ENCODE assay signal across 1 cellular context in the genomic region with DNA sequence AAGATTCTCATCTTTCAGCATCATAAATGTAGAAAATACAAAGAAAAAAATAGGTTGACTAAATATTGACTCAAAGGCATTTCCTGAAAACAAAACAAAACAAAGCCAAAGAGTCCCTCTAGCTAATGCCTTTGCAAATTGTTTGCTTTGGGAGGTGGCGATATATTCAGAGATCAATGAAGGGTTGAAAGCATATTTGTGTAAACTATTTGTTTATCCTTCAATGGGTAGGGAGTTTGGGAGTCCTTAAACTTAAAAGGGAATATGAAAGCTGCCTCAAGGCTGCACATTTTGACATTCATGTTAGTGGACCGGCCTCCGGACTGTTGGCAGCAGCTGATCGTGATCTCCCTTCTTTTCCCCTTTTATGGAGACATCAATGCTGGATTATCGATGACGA.
TF ChIP-seq lines count a peak whose summit lies in the region.

No MANE protein-coding gene starts in this region.

TF ChIP-seq in HepG2, 621 proteins besides CTCF, POLR2A, EP300 and RAD21 (continued from another document and continues in another):
- TF ChIP-seq, protein P1, sequence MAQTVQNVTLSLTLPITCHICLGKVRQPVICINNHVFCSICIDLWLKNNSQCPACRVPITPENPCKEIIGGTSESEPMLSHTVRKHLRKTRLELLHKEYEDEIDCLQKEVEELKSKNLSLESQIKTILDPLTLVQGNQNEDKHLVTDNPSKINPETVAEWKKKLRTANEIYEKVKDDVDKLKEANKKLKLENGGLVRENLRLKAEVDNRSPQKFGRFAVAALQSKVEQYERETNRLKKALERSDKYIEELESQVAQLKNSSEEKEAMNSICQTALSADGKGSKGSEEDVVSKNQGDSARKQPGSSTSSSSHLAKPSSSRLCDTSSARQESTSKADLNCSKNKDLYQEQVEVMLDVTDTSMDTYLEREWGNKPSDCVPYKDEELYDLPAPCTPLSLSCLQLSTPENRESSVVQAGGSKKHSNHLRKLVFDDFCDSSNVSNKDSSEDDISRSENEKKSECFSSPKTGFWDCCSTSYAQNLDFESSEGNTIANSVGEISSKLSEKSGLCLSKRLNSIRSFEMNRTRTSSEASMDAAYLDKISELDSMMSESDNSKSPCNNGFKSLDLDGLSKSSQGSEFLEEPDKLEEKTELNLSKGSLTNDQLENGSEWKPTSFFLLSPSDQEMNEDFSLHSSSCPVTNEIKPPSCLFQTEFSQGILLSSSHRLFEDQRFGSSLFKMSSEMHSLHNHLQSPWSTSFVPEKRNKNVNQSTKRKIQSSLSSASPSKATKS (CRISPR knock-in tag; IDR thresholded peaks at IDR 0.05) = no peak
- TF ChIP-seq PCBP2 (optimal IDR thresholded peaks at IDR 0.05; ENCODE audit: low read depth, low read length, poor library complexity, severe bottlenecking) = no peak
- TF ChIP-seq, protein P2, sequence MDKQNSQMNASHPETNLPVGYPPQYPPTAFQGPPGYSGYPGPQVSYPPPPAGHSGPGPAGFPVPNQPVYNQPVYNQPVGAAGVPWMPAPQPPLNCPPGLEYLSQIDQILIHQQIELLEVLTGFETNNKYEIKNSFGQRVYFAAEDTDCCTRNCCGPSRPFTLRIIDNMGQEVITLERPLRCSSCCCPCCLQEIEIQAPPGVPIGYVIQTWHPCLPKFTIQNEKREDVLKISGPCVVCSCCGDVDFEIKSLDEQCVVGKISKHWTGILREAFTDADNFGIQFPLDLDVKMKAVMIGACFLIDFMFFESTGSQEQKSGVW (CRISPR knock-in tag; IDR thresholded peaks at IDR 0.05; ENCODE audit: borderline replicate concordance) = no peak
- peak; percentile 46; the same call in 1 of the 2 replicates for TF ChIP-seq NR2F2 (IDR thresholded peaks at IDR 0.05; ENCODE audit: borderline replicate concordance, low read depth)
- peak; percentile 81 for TF ChIP-seq FOXA3 (CRISPR knock-in tag; IDR thresholded peaks at IDR 0.05)
- no peak for TF ChIP-seq TBL1XR1 (IDR thresholded peaks at IDR 0.05; ENCODE audit: borderline replicate concordance, low read length, partially characterized antibody)
- TF ChIP-seq ZNF441 (CRISPR knock-in tag; IDR thresholded peaks at IDR 0.05; ENCODE audit: borderline replicate concordance) = no peak
- no peak for TF ChIP-seq PAF1 (CRISPR knock-in tag; IDR thresholded peaks at IDR 0.05)
- TF ChIP-seq, protein P3, sequence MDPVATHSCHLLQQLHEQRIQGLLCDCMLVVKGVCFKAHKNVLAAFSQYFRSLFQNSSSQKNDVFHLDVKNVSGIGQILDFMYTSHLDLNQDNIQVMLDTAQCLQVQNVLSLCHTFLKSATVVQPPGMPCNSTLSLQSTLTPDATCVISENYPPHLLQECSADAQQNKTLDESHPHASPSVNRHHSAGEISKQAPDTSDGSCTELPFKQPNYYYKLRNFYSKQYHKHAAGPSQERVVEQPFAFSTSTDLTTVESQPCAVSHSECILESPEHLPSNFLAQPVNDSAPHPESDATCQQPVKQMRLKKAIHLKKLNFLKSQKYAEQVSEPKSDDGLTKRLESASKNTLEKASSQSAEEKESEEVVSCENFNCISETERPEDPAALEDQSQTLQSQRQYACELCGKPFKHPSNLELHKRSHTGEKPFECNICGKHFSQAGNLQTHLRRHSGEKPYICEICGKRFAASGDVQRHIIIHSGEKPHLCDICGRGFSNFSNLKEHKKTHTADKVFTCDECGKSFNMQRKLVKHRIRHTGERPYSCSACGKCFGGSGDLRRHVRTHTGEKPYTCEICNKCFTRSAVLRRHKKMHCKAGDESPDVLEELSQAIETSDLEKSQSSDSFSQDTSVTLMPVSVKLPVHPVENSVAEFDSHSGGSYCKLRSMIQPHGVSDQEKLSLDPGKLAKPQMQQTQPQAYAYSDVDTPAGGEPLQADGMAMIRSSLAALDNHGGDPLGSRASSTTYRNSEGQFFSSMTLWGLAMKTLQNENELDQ (CRISPR knock-in tag; IDR thresholded peaks at IDR 0.05; ENCODE audit: borderline replicate concordance) = no peak
- peak; percentile 95 for TF ChIP-seq TBX3 (IDR thresholded peaks at IDR 0.05; ENCODE audit: borderline replicate concordance)
- TF ChIP-seq ATF1 (CRISPR knock-in tag; IDR thresholded peaks at IDR 0.05) = no peak
- TF ChIP-seq, protein P4, sequence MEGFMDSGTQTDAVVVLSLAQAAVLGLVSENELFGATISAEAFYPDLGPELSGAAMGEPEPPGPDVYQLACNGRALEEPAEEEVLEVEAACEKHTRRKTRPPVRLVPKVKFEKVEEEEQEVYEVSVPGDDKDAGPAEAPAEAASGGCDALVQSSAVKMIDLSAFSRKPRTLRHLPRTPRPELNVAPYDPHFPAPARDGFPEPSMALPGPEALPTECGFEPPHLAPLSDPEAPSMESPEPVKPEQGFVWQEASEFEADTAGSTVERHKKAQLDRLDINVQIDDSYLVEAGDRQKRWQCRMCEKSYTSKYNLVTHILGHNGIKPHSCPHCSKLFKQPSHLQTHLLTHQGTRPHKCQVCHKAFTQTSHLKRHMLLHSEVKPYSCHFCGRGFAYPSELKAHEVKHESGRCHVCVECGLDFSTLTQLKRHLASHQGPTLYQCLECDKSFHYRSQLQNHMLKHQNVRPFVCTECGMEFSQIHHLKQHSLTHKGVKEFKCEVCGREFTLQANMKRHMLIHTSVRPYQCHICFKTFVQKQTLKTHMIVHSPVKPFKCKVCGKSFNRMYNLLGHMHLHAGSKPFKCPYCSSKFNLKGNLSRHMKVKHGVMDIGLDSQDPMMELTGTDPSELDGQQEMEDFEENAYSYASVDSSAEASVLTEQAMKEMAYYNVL (CRISPR knock-in tag; IDR thresholded peaks at IDR 0.05; ENCODE audit: borderline replicate concordance) = no peak
- TF ChIP-seq NCOA5 (CRISPR knock-in tag; IDR thresholded peaks at IDR 0.05) = no peak
- TF ChIP-seq, protein P5, sequence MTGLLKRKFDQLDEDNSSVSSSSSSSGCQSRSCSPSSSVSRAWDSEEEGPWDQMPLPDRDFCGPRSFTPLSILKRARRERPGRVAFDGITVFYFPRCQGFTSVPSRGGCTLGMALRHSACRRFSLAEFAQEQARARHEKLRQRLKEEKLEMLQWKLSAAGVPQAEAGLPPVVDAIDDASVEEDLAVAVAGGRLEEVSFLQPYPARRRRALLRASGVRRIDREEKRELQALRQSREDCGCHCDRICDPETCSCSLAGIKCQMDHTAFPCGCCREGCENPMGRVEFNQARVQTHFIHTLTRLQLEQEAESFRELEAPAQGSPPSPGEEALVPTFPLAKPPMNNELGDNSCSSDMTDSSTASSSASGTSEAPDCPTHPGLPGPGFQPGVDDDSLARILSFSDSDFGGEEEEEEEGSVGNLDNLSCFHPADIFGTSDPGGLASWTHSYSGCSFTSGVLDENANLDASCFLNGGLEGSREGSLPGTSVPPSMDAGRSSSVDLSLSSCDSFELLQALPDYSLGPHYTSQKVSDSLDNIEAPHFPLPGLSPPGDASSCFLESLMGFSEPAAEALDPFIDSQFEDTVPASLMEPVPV (CRISPR knock-in tag; IDR thresholded peaks at IDR 0.05) = no peak
- no peak for TF ChIP-seq KDM5B (CRISPR knock-in tag; IDR thresholded peaks at IDR 0.05; ENCODE audit: borderline replicate concordance)
- TF ChIP-seq RNF2 (conservative IDR thresholded peaks at IDR 0.05; ENCODE audit: low read depth) = no peak
- TF ChIP-seq, protein P6, sequence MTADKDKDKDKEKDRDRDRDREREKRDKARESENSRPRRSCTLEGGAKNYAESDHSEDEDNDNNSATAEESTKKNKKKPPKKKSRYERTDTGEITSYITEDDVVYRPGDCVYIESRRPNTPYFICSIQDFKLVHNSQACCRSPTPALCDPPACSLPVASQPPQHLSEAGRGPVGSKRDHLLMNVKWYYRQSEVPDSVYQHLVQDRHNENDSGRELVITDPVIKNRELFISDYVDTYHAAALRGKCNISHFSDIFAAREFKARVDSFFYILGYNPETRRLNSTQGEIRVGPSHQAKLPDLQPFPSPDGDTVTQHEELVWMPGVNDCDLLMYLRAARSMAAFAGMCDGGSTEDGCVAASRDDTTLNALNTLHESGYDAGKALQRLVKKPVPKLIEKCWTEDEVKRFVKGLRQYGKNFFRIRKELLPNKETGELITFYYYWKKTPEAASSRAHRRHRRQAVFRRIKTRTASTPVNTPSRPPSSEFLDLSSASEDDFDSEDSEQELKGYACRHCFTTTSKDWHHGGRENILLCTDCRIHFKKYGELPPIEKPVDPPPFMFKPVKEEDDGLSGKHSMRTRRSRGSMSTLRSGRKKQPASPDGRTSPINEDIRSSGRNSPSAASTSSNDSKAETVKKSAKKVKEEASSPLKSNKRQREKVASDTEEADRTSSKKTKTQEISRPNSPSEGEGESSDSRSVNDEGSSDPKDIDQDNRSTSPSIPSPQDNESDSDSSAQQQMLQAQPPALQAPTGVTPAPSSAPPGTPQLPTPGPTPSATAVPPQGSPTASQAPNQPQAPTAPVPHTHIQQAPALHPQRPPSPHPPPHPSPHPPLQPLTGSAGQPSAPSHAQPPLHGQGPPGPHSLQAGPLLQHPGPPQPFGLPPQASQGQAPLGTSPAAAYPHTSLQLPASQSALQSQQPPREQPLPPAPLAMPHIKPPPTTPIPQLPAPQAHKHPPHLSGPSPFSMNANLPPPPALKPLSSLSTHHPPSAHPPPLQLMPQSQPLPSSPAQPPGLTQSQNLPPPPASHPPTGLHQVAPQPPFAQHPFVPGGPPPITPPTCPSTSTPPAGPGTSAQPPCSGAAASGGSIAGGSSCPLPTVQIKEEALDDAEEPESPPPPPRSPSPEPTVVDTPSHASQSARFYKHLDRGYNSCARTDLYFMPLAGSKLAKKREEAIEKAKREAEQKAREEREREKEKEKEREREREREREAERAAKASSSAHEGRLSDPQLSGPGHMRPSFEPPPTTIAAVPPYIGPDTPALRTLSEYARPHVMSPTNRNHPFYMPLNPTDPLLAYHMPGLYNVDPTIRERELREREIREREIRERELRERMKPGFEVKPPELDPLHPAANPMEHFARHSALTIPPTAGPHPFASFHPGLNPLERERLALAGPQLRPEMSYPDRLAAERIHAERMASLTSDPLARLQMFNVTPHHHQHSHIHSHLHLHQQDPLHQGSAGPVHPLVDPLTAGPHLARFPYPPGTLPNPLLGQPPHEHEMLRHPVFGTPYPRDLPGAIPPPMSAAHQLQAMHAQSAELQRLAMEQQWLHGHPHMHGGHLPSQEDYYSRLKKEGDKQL (CRISPR knock-in tag; IDR thresholded peaks at IDR 0.05; ENCODE audit: low read depth) = peak; percentile 70; the same call in 1 of the 2 replicates
- no peak for TF ChIP-seq ZIK1 (CRISPR knock-in tag; IDR thresholded peaks at IDR 0.05; ENCODE audit: borderline replicate concordance, low read depth)
- TF ChIP-seq, protein P7, sequence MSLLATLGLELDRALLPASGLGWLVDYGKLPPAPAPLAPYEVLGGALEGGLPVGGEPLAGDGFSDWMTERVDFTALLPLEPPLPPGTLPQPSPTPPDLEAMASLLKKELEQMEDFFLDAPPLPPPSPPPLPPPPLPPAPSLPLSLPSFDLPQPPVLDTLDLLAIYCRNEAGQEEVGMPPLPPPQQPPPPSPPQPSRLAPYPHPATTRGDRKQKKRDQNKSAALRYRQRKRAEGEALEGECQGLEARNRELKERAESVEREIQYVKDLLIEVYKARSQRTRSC (CRISPR knock-in tag; IDR thresholded peaks at IDR 0.05; ENCODE audit: low read depth) = no peak
- TF ChIP-seq SOX6 (IDR thresholded peaks at IDR 0.05) = no peak
- peak; percentile 82 for TF ChIP-seq SOX6 (CRISPR knock-in tag; IDR thresholded peaks at IDR 0.05)
- TF ChIP-seq THYN1 (CRISPR knock-in tag; IDR thresholded peaks at IDR 0.05; ENCODE audit: borderline replicate concordance, low read depth) = no peak
- no peak for TF ChIP-seq RFXANK (CRISPR knock-in tag; IDR thresholded peaks at IDR 0.05)
- TF ChIP-seq ZNF230 (CRISPR knock-in tag; IDR thresholded peaks at IDR 0.05) = no peak
- no peak for TF ChIP-seq ZNF382 (CRISPR knock-in tag; IDR thresholded peaks at IDR 0.05; ENCODE audit: borderline replicate concordance)
- no peak for TF ChIP-seq ATF7 (IDR thresholded peaks at IDR 0.05)
- no peak for TF ChIP-seq ATF7 (CRISPR knock-in tag; IDR thresholded peaks at IDR 0.05)
- TF ChIP-seq, protein P8, sequence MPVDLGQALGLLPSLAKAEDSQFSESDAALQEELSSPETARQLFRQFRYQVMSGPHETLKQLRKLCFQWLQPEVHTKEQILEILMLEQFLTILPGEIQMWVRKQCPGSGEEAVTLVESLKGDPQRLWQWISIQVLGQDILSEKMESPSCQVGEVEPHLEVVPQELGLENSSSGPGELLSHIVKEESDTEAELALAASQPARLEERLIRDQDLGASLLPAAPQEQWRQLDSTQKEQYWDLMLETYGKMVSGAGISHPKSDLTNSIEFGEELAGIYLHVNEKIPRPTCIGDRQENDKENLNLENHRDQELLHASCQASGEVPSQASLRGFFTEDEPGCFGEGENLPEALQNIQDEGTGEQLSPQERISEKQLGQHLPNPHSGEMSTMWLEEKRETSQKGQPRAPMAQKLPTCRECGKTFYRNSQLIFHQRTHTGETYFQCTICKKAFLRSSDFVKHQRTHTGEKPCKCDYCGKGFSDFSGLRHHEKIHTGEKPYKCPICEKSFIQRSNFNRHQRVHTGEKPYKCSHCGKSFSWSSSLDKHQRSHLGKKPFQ (CRISPR knock-in tag; IDR thresholded peaks at IDR 0.05; ENCODE audit: insufficient replicate concordance) = no peak
- TF ChIP-seq, protein P9, sequence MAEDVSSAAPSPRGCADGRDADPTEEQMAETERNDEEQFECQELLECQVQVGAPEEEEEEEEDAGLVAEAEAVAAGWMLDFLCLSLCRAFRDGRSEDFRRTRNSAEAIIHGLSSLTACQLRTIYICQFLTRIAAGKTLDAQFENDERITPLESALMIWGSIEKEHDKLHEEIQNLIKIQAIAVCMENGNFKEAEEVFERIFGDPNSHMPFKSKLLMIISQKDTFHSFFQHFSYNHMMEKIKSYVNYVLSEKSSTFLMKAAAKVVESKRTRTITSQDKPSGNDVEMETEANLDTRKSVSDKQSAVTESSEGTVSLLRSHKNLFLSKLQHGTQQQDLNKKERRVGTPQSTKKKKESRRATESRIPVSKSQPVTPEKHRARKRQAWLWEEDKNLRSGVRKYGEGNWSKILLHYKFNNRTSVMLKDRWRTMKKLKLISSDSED (CRISPR knock-in tag; IDR thresholded peaks at IDR 0.05) = no peak
- TF ChIP-seq BCL6 (CRISPR knock-in tag; IDR thresholded peaks at IDR 0.05) = peak; percentile 76
- TF ChIP-seq ZNF317 (CRISPR knock-in tag; IDR thresholded peaks at IDR 0.05) = no peak
- no peak for TF ChIP-seq ZSCAN22 (CRISPR knock-in tag; IDR thresholded peaks at IDR 0.05)
- TF ChIP-seq, protein P10, sequence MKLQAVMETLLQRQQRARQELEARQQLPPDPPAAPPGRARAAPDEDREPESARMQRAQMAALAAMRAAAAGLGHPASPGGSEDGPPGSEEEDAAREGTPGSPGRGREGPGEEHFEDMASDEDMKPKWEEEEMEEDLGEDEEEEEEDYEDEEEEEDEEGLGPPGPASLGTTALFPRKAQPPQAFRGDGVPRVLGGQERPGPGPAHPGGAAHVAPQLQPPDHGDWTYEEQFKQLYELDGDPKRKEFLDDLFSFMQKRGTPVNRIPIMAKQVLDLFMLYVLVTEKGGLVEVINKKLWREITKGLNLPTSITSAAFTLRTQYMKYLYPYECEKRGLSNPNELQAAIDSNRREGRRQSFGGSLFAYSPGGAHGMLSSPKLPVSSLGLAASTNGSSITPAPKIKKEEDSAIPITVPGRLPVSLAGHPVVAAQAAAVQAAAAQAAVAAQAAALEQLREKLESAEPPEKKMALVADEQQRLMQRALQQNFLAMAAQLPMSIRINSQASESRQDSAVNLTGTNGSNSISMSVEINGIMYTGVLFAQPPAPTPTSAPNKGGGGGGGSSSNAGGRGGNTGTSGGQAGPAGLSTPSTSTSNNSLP (IDR thresholded peaks at IDR 0.05; ENCODE audit: low read depth, low read length) = 0 out of 2 replicates have a peak, but pooled peaks have one; percentile 14
